1 cellular context compared by ENCODE assay signal in the genomic region with DNA sequence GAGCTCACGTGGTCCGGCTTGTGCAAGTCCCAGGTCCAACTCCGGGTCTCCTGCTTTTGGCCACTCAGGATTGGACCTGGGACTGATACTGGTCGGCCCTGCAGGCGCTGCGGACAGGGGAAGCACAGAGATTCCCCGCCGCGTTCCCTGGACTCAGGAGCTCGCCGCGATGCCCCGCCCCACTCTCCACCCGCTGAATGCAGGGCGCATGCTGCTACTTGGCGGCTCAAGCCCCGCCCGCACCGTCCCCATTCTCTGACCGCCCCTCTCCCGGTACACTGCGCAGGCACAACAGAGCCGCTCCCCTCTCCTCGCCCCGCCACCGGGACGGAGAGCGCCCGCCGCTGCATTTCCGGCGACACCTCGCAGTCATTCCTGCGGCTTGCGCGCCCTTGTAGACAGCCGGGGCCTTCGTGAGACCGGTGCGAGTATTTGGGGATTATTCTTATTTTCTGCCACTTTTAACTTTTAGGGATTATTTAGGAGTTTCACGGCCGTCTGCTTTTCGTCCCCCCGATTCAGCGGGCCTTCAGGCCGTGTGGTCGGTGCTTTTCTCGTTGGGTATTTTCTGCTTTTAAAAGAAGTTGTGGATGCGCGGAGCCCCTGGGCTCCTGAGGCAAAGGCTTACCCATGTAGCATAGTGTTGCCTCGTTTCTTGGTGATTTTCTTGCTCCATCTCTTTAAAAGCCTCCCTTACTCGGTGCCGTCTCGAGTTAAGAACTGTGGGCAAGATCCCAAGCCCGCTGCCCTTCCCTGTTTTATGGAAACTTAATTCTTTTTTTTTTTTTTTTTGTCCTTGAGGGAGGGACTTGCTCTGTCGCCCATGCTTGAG.
A peak's percentile ranks its signal among the peaks of the same experiment; 100 is the strongest.
TF ChIP-seq lines count a peak whose summit lies in the region.

A gene (plus strand): TSS at position 251 of the 832 bp plus-strand sequence. CDS start 1,544 bp downstream, outside the sequence.

TF ChIP-seq in HepG2, 621 proteins besides CTCF, POLR2A, EP300 and RAD21 (continued from another document and continues in another):
- TF ChIP-seq, protein P1, sequence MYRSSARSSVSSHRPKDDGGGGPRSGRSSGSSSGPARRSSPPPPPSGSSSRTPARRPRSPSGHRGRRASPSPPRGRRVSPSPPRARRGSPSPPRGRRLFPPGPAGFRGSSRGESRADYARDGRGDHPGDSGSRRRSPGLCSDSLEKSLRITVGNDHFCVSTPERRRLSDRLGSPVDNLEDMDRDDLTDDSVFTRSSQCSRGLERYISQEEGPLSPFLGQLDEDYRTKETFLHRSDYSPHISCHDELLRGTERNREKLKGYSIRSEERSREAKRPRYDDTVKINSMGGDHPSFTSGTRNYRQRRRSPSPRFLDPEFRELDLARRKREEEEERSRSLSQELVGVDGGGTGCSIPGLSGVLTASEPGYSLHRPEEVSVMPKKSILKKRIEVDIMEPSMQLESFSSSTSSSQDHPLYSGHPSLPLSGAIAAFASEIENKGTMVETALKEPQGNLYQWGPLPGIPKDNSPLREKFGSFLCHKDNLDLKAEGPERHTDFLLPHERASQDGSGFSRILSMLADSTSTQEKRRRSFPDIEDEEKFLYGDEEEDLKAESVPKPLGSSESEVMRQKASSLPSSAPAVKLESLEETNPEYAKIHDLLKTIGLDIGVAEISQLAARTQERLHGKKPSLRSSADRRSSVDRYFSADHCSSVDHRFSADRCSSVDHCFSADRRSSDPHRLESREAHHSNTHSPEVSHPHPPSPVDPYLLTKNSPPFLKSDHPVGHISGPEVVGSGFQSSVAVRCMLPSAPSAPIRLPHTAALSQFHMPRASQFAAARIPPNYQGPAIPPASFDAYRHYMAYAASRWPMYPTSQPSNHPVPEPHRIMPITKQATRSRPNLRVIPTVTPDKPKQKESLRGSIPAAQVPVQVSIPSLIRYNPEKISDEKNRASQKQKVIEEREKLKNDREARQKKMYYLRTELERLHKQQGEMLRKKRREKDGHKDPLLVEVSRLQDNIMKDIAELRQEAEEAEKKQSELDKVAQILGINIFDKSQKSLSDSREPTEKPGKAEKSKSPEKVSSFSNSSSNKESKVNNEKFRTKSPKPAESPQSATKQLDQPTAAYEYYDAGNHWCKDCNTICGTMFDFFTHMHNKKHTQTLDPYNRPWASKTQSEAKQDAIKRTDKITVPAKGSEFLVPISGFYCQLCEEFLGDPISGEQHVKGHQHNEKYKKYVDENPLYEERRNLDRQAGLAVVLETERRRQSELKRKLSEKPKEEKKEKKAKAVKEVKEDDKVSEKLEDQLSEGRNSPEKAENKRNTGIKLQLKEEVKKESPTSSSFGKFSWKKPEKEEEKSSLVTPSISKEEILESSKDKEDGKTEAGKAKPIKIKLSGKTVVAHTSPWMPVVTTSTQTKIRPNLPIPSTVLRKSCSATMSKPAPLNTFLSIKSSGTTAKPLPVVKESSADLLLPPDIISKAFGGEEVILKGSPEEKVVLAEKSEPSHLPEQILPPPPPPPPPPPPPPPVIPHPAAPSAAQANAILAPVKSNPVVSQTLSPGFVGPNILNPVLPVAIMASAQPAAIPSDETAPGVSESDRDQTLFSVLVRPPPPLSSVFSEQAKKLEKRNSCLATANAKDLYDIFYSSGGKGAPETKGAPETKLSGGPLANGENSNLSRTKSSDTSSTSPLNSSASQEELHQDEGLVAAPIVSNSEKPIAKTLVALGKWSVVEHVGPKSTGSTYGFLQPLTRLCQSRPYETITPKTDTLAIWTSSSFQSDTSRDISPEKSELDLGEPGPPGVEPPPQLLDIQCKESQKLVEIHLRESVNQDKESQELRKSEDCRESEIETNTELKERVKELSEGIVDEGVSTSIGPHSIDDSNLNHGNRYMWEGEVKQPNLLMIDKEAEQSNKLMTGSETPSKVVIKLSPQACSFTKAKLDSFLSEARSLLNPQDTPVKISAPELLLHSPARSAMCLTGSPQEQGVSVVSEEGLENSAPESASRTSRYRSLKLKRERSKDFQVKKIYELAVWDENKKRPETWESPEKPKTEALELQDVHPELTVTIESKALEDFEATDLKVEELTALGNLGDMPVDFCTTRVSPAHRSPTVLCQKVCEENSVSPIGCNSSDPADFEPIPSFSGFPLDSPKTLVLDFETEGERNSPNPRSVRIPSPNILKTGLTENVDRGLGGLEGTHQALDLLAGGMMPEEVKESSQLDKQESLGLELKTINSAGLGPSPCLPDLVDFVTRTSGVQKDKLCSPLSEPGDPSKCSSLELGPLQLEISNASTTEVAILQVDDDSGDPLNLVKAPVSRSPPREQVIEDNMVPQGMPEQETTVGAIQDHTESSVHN (CRISPR knock-in tag; IDR thresholded peaks at IDR 0.05), result peak; percentile 69; the same call in 1 of the 2 replicates
- TF ChIP-seq ZSCAN12 (CRISPR knock-in tag; IDR thresholded peaks at IDR 0.05), result no peak
- TF ChIP-seq TMF1 (CRISPR knock-in tag; IDR thresholded peaks at IDR 0.05; ENCODE audit: low read depth), result no peak
- TF ChIP-seq, protein P2, sequence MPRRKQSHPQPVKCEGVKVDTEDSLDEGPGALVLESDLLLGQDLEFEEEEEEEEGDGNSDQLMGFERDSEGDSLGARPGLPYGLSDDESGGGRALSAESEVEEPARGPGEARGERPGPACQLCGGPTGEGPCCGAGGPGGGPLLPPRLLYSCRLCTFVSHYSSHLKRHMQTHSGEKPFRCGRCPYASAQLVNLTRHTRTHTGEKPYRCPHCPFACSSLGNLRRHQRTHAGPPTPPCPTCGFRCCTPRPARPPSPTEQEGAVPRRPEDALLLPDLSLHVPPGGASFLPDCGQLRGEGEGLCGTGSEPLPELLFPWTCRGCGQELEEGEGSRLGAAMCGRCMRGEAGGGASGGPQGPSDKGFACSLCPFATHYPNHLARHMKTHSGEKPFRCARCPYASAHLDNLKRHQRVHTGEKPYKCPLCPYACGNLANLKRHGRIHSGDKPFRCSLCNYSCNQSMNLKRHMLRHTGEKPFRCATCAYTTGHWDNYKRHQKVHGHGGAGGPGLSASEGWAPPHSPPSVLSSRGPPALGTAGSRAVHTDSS (CRISPR knock-in tag; conservative IDR thresholded peaks at IDR 0.05), result no peak
- TF ChIP-seq, protein P3, sequence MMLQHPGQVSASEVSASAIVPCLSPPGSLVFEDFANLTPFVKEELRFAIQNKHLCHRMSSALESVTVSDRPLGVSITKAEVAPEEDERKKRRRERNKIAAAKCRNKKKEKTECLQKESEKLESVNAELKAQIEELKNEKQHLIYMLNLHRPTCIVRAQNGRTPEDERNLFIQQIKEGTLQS (CRISPR knock-in tag; IDR thresholded peaks at IDR 0.05), result no peak; the same call in 1 of the 2 replicates
- no peak for TF ChIP-seq NR1H2 (CRISPR knock-in tag; IDR thresholded peaks at IDR 0.05; ENCODE audit: borderline replicate concordance, low read depth)
- peak; percentile 96 for TF ChIP-seq ZNF589 (CRISPR knock-in tag; conservative IDR thresholded peaks at IDR 0.05)
- peak; percentile 89; the same call in 1 of the 2 replicates for TF ChIP-seq REL (CRISPR knock-in tag; conservative IDR thresholded peaks at IDR 0.05)
- no peak for TF ChIP-seq TOE1 (CRISPR knock-in tag; IDR thresholded peaks at IDR 0.05)
- no peak for TF ChIP-seq ZNF460 (CRISPR knock-in tag; IDR thresholded peaks at IDR 0.05; ENCODE audit: borderline replicate concordance)
- TF ChIP-seq ZNF12 (CRISPR knock-in tag; IDR thresholded peaks at IDR 0.05), result peak; percentile 79; the same call in 1 of the 2 replicates
- no peak for TF ChIP-seq CBX2 (IDR thresholded peaks at IDR 0.05; ENCODE audit: low read depth, low read length)
- TF ChIP-seq CBX2 (CRISPR knock-in tag; IDR thresholded peaks at IDR 0.05; ENCODE audit: low read depth), result 0 out of 2 replicates have a peak, but pooled peaks have one; percentile 35
- TF ChIP-seq PPARG (CRISPR knock-in tag; conservative IDR thresholded peaks at IDR 0.05), result peak; percentile 74
- TF ChIP-seq, protein P4, sequence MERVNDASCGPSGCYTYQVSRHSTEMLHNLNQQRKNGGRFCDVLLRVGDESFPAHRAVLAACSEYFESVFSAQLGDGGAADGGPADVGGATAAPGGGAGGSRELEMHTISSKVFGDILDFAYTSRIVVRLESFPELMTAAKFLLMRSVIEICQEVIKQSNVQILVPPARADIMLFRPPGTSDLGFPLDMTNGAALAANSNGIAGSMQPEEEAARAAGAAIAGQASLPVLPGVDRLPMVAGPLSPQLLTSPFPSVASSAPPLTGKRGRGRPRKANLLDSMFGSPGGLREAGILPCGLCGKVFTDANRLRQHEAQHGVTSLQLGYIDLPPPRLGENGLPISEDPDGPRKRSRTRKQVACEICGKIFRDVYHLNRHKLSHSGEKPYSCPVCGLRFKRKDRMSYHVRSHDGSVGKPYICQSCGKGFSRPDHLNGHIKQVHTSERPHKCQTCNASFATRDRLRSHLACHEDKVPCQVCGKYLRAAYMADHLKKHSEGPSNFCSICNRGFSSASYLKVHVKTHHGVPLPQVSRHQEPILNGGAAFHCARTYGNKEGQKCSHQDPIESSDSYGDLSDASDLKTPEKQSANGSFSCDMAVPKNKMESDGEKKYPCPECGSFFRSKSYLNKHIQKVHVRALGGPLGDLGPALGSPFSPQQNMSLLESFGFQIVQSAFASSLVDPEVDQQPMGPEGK (CRISPR knock-in tag; IDR thresholded peaks at IDR 0.05), result peak; percentile 94
- TF ChIP-seq BRD4 (CRISPR knock-in tag; IDR thresholded peaks at IDR 0.05), result peak; percentile 61; the same call in 1 of the 2 replicates
- TF ChIP-seq ZNF468 (CRISPR knock-in tag; IDR thresholded peaks at IDR 0.05), result peak; percentile 42; the same call in 1 of the 2 replicates
- TF ChIP-seq ZFX (CRISPR knock-in tag; IDR thresholded peaks at IDR 0.05; ENCODE audit: low read depth), result peak; percentile 89
- 0 out of 2 replicates have a peak, but pooled peaks have one; percentile 76 for TF ChIP-seq EEA1 (CRISPR knock-in tag; IDR thresholded peaks at IDR 0.05; ENCODE audit: borderline replicate concordance)
- TF ChIP-seq ZNF629 (CRISPR knock-in tag; conservative IDR thresholded peaks at IDR 0.05), result 0 out of 2 replicates have a peak, but pooled peaks have one; percentile 43
- TF ChIP-seq, protein P5, sequence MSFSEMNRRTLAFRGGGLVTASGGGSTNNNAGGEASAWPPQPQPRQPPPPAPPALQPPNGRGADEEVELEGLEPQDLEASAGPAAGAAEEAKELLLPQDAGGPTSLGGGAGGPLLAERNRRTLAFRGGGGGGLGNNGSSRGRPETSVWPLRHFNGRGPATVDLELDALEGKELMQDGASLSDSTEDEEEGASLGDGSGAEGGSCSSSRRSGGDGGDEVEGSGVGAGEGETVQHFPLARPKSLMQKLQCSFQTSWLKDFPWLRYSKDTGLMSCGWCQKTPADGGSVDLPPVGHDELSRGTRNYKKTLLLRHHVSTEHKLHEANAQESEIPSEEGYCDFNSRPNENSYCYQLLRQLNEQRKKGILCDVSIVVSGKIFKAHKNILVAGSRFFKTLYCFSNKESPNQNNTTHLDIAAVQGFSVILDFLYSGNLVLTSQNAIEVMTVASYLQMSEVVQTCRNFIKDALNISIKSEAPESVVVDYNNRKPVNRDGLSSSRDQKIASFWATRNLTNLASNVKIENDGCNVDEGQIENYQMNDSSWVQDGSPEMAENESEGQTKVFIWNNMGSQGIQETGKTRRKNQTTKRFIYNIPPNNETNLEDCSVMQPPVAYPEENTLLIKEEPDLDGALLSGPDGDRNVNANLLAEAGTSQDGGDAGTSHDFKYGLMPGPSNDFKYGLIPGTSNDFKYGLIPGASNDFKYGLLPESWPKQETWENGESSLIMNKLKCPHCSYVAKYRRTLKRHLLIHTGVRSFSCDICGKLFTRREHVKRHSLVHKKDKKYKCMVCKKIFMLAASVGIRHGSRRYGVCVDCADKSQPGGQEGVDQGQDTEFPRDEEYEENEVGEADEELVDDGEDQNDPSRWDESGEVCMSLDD (CRISPR knock-in tag; IDR thresholded peaks at IDR 0.05; ENCODE audit: borderline replicate concordance), result no peak
- TF ChIP-seq ISX (CRISPR knock-in tag; conservative IDR thresholded peaks at IDR 0.05), result 0 out of 2 replicates have a peak, but pooled peaks have one; percentile 72
- TF ChIP-seq, protein P6, sequence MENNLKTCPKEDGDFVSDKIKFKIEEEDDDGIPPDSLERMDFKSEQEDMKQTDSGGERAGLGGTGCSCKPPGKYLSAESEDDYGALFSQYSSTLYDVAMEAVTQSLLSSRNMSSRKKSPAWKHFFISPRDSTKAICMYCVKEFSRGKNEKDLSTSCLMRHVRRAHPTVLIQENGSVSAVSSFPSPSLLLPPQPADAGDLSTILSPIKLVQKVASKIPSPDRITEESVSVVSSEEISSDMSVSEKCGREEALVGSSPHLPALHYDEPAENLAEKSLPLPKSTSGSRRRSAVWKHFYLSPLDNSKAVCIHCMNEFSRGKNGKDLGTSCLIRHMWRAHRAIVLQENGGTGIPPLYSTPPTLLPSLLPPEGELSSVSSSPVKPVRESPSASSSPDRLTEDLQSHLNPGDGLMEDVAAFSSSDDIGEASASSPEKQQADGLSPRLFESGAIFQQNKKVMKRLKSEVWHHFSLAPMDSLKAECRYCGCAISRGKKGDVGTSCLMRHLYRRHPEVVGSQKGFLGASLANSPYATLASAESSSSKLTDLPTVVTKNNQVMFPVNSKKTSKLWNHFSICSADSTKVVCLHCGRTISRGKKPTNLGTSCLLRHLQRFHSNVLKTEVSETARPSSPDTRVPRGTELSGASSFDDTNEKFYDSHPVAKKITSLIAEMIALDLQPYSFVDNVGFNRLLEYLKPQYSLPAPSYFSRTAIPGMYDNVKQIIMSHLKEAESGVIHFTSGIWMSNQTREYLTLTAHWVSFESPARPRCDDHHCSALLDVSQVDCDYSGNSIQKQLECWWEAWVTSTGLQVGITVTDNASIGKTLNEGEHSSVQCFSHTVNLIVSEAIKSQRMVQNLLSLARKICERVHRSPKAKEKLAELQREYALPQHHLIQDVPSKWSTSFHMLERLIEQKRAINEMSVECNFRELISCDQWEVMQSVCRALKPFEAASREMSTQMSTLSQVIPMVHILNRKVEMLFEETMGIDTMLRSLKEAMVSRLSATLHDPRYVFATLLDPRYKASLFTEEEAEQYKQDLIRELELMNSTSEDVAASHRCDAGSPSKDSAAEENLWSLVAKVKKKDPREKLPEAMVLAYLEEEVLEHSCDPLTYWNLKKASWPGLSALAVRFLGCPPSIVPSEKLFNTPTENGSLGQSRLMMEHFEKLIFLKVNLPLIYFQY (CRISPR knock-in tag; IDR thresholded peaks at IDR 0.05; ENCODE audit: borderline replicate concordance), result 0 out of 2 replicates have a peak, but pooled peaks have one; percentile 16
- TF ChIP-seq, protein P7, sequence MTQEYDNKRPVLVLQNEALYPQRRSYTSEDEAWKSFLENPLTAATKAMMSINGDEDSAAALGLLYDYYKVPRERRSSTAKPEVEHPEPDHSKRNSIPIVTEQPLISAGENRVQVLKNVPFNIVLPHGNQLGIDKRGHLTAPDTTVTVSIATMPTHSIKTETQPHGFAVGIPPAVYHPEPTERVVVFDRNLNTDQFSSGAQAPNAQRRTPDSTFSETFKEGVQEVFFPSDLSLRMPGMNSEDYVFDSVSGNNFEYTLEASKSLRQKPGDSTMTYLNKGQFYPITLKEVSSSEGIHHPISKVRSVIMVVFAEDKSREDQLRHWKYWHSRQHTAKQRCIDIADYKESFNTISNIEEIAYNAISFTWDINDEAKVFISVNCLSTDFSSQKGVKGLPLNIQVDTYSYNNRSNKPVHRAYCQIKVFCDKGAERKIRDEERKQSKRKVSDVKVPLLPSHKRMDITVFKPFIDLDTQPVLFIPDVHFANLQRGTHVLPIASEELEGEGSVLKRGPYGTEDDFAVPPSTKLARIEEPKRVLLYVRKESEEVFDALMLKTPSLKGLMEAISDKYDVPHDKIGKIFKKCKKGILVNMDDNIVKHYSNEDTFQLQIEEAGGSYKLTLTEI (CRISPR knock-in tag; conservative IDR thresholded peaks at IDR 0.05), result no peak
- peak; percentile 96 for TF ChIP-seq SP5 (CRISPR knock-in tag; IDR thresholded peaks at IDR 0.05; ENCODE audit: borderline replicate concordance, low read depth)
- TF ChIP-seq ZNF7 (CRISPR knock-in tag; IDR thresholded peaks at IDR 0.05), result peak; percentile 84
- TF ChIP-seq YEATS4 (CRISPR knock-in tag; IDR thresholded peaks at IDR 0.05; ENCODE audit: borderline replicate concordance), result peak; percentile 95
- peak; percentile 78 for TF ChIP-seq PITX1 (CRISPR knock-in tag; IDR thresholded peaks at IDR 0.05)
- TF ChIP-seq RORA (CRISPR knock-in tag; IDR thresholded peaks at IDR 0.05), result no peak
- TF ChIP-seq ZFP90 (CRISPR knock-in tag; IDR thresholded peaks at IDR 0.05; ENCODE audit: borderline replicate concordance), result peak; percentile 64
- no peak for TF ChIP-seq MAFF (IDR thresholded peaks at IDR 0.05; ENCODE audit: low read depth, low read length)
- peak; percentile 95 for TF ChIP-seq ZNF678 (CRISPR knock-in tag; IDR thresholded peaks at IDR 0.05)
- no peak; the same call in 1 of the 2 replicates for TF ChIP-seq KDM4B (CRISPR knock-in tag; IDR thresholded peaks at IDR 0.05)
